17 cellular contexts compared by ENCODE assay signal in genomic region chr4:27008693-27009092, GRCh38.
DNase-seq lines count a peak whose midpoint lies in the region; ATAC-seq and TF ChIP-seq lines count a peak whose summit lies in the region.
"Had no signal": no experiment of that assay in that cellular context is flagged by ENCODE, and none has a peak within 500 bp of the region (broad histone marks: within the 10 kb centered on the region; RNA-seq: fewer than 3 reads in every experiment).

No MANE protein-coding gene starts in this region.

- H3K9ac ChIP-seq in adipocyte (ENCODE audit: low read length) (peak overlapping the region; percentile 71), subcutaneous abdominal adipose tissue (ENCODE audit: low read length in 5 of 5) (peak overlapping the region in 2 of 5 donors; percentile 21 to 69)

- POLR2A ChIA-PET in RWPE1 (lab: Yijun Ruan, JAX; ENCODE audit: low non-redundant PET) = no interaction called here

- H3K4me3 ChIP-seq in adipocyte (ENCODE audit: low read length) = peak overlapping the region; percentile 63
- H3K4me3 ChIP-seq in subcutaneous abdominal adipose tissue (ENCODE audit: low read depth in 1 of 5, low read length in 5 of 5) = no peak overlapping the region
- H3K4me3 ChIP-seq: MG63, Peyer's patch had no signal

- H3K27ac Mint-ChIP-seq in activated T-cell treated with anti-CD3 and anti-CD28 coated beads, Interleukin-2, amount 50 U/mL, for 24 hours = peak overlapping the region; percentile 66
- no peak overlapping the region for H3K27ac Mint-ChIP-seq in stimulated activated effector memory CD8-positive, alpha-beta T cell treated with anti-CD3 and anti-CD28 coated beads, Interleukin-12 subunit alpha, Interleukin-12 subunit beta, amount 100 ng/mL, for 72 hours
- H3K27ac Mint-ChIP-seq: CD14-positive monocyte had no signal

- H3K27ac ChIP-seq in subcutaneous abdominal adipose tissue (ENCODE audit: low read depth, low read length) = peak overlapping the region; percentile 85
- no peak overlapping the region for H3K27ac ChIP-seq in RWPE1

- H3K4me3 Mint-ChIP-seq in activated T-cell treated with anti-CD3 and anti-CD28 coated beads, Interleukin-2, amount 50 U/mL, for 24 hours = no peak overlapping the region
- no peak overlapping the region for H3K4me3 Mint-ChIP-seq in stimulated activated effector memory CD8-positive, alpha-beta T cell treated with anti-CD3 and anti-CD28 coated beads, Interleukin-12 subunit alpha, Interleukin-12 subunit beta, amount 100 ng/mL, for 72 hours
- H3K4me3 Mint-ChIP-seq: CD14-positive monocyte had no signal

- H3K27me3 ChIP-seq in adipocyte (replicated peaks; ENCODE audit: control insufficient read depth, insufficient read depth, low read length) (no peaks in the 10 kb centered on the region), subcutaneous abdominal adipose tissue (ENCODE audit: control insufficient read depth in 5 of 5, insufficient read depth in 4 of 5, low read length in 5 of 5) (no peaks in the 10 kb centered on the region)
- H3K27me3 ChIP-seq: MG63, Peyer's patch had no signal

- H3K9me3 Mint-ChIP-seq in activated T-cell treated with anti-CD3 and anti-CD28 coated beads, Interleukin-2, amount 50 U/mL, for 24 hours = no peaks in the 10 kb centered on the region
- H3K9me3 Mint-ChIP-seq in stimulated activated effector memory CD8-positive, alpha-beta T cell treated with anti-CD3 and anti-CD28 coated beads, Interleukin-12 subunit alpha, Interleukin-12 subunit beta, amount 100 ng/mL, for 72 hours = no peaks in the 10 kb centered on the region
- H3K9me3 Mint-ChIP-seq: CD14-positive monocyte had no signal

- no peaks in the 10 kb centered on the region for H3K36me3 ChIP-seq in adipocyte (ENCODE audit: control insufficient read depth, insufficient read depth, low read length, severe bottlenecking)
- peaks cover 0 to 9% (median 3%) of the 10 kb centered on the region in 5 donors for H3K36me3 ChIP-seq in subcutaneous abdominal adipose tissue (ENCODE audit: control insufficient read depth in 5 of 5, insufficient read depth in 5 of 5, low read length in 5 of 5)

- CTCF ChIA-PET in RWPE1 (lab: Yijun Ruan, JAX) = no interaction called here

- H3K27me3 Mint-ChIP-seq in activated T-cell treated with anti-CD3 and anti-CD28 coated beads, Interleukin-2, amount 50 U/mL, for 24 hours = no peaks in the 10 kb centered on the region

- no peaks in the 10 kb centered on the region for H3K9me3 ChIP-seq in adipocyte (ENCODE audit: control insufficient read depth, low read length)
- H3K9me3 ChIP-seq in subcutaneous abdominal adipose tissue (ENCODE audit: control insufficient read depth in 5 of 5, low read length in 5 of 5) = no peaks in the 10 kb centered on the region
- H3K9me3 ChIP-seq: MG63, Peyer's patch had no signal

- peaks cover 40% of the 10 kb centered on the region for H3K4me1 Mint-ChIP-seq in activated T-cell treated with anti-CD3 and anti-CD28 coated beads, Interleukin-2, amount 50 U/mL, for 24 hours (ENCODE audit: low read depth)
- H3K4me1 Mint-ChIP-seq in stimulated activated effector memory CD8-positive, alpha-beta T cell treated with anti-CD3 and anti-CD28 coated beads, Interleukin-12 subunit alpha, Interleukin-12 subunit beta, amount 100 ng/mL, for 72 hours = peaks cover 13% of the 10 kb centered on the region
- H3K4me1 Mint-ChIP-seq: CD14-positive monocyte had no signal

- TF ChIP-seq CTCF in RWPE1 (conservative IDR thresholded peaks at IDR 0.05; ENCODE audit: low read depth) = no peak

- no peak for DNase-seq in activated T-cell treated with anti-CD3 and anti-CD28 coated beads, Interleukin-2, amount 50 U/mL, for 24 hours
- DNase-seq in activated T-cell treated with anti-CD3 and anti-CD28 coated beads for 4 hours (no peak), MV-4-11 (lab: John Stamatoyannopoulos, UW) (peak; percentile 19), adipocyte (ENCODE audit: low read depth) (no peak), NCI-H526 (lab: John Stamatoyannopoulos, UW) (no peak), RWPE1 (ENCODE audit: low spot score) (no peak)
- no peak for DNase-seq in stimulated activated effector memory CD8-positive, alpha-beta T cell treated with anti-CD3 and anti-CD28 coated beads, Interleukin-12 subunit alpha, Interleukin-12 subunit beta, amount 100 ng/mL, for 72 hours (ENCODE audit: low spot score in 2 of 2)
- DNase-seq: Calu3, DMS79, KBM-7, MG63, NCI-H1105, NCI-H187, Peyer's patch, SHP77 had no signal

- no peak for ATAC-seq in stimulated activated effector memory CD8-positive, alpha-beta T cell treated with anti-CD3 and anti-CD28 coated beads, Interleukin-12 subunit alpha, Interleukin-12 subunit beta, amount 100 ng/mL, for 72 hours

- peaks cover 53% of the 10 kb centered on the region for H3K36me3 Mint-ChIP-seq in activated T-cell treated with anti-CD3 and anti-CD28 coated beads, Interleukin-2, amount 50 U/mL, for 24 hours (ENCODE audit: low read depth)
- peaks cover 42% of the 10 kb centered on the region for H3K36me3 Mint-ChIP-seq in stimulated activated effector memory CD8-positive, alpha-beta T cell treated with anti-CD3 and anti-CD28 coated beads, Interleukin-12 subunit alpha, Interleukin-12 subunit beta, amount 100 ng/mL, for 72 hours

- H3K4me1 ChIP-seq in adipocyte (ENCODE audit: control insufficient read depth, insufficient read depth, low read length) = peaks cover 52% of the 10 kb centered on the region
- H3K4me1 ChIP-seq in subcutaneous abdominal adipose tissue (ENCODE audit: control insufficient read depth in 5 of 5, insufficient read depth in 5 of 5, low read length in 5 of 5) = peaks cover 0 to 13% (median 10%) of the 10 kb centered on the region in 5 donors
